In the genomic region with DNA sequence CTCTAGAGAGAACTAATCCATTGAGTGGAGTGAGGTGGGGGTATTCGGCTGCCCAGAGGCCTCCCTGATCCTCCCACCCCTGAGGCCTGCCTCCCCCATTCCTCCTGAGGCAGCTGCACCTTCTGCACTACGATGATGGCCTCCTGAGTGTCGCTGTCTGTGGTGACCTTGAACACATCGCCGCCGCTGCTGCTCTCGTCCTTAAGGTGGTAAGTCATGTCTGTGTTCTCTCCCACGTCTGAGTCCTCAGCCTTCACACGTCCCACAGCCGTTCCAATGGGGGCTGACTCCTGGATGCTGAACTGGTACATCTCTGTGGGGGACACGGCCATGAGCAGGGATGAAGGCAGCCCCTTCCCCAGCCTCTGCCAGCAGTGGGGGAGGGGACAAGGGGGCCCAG, we compare ENCODE assay signal across 32 cellular contexts.
"Had no signal": no experiment of that assay in that cellular context is flagged by ENCODE, and none has a peak within 500 bp of the region (broad histone marks: within the 10 kb centered on the region; RNA-seq: fewer than 3 reads in every experiment).

No MANE protein-coding gene starts in this region.

- H3K4me1 ChIP-seq: ascending aorta, breast epithelium, colonic mucosa had no signal

- H3K4me3 ChIP-seq: adrenal gland, ascending aorta, breast epithelium, cardiac muscle cell, colonic mucosa, esophagus squamous epithelium had no signal

- H3K27me3 ChIP-seq: adrenal gland, cardiac muscle cell had no signal

- H3K36me3 ChIP-seq: adrenal gland, ascending aorta, breast epithelium, cardiac muscle cell, colonic mucosa, esophagus squamous epithelium had no signal

- DNase-seq: activated CD4-positive, alpha-beta memory T cell treated with anti-CD3 and anti-CD28 coated beads for 36 hours; activated CD4-positive, alpha-beta T cell treated with anti-CD3 and anti-CD28 coated beads for 36 hours; activated CD4-positive, alpha-beta T cell treated with anti-CD3 and anti-CD28 coated beads, Interleukin-2, amount 10 ng/mL, durations not matched to agents 24 days and 14 days; activated CD4-positive, CD25-positive, alpha-beta regulatory T cell; activated CD4-positive, CD25-positive, alpha-beta regulatory T cell treated with anti-CD3 and anti-CD28 coated beads, Interleukin-2, amount 50 U/mL, for 72 hours; activated CD8-positive, alpha-beta memory T cell treated with anti-CD3 and anti-CD28 coated beads, Interleukin-2, amount 10 ng/mL, durations not matched to agents 7 days and 5 days; activated CD8-positive, alpha-beta memory T cell treated with anti-CD3 and anti-CD28 coated beads, Interleukin-2, amount 50 U/mL, for 4 hours; activated CD8-positive, alpha-beta T cell treated with anti-CD3 and anti-CD28 coated beads, Interleukin-2, amount 10 ng/mL, durations not matched to agents 7 days and 5 days; activated effector memory CD4-positive, alpha-beta T cell treated with anti-CD3 and anti-CD28 coated beads, Interleukin-2, amount 50 U/mL, for 16 hours; activated naive CD4-positive, alpha-beta T cell treated with anti-CD3 and anti-CD28 coated beads for 36 hours; activated naive CD8-positive, alpha-beta T cell treated with anti-CD3 and anti-CD28 coated beads for 36 hours; activated naive CD8-positive, alpha-beta T cell treated with anti-CD3 and anti-CD28 coated beads, Interleukin-2, amount 50 U/mL, for 24 hours; activated T-cell treated with anti-CD3 and anti-CD28 coated beads, Interleukin-2, amount 50 U/mL, for 1 hour; activated T-cell treated with anti-CD3 and anti-CD28 coated beads, Interleukin-2, amount 50 U/mL, for 48 hours; amygdala; central memory CD4-positive, alpha-beta T cell; cerebellar nuclear complex; colonic mucosa; effector CD8-positive, alpha-beta T cell; esophagus squamous epithelium; foreskin melanocyte; head of caudate nucleus; T-helper 1 cell; T-helper 17 cell; T1000 had no signal

- H3K27ac ChIP-seq: adrenal gland, ascending aorta, breast epithelium, cardiac muscle cell, colonic mucosa, epithelial cell of prostate, esophagus squamous epithelium had no signal

- ATAC-seq: activated CD4-positive, alpha-beta T cell treated with anti-CD3 and anti-CD28 coated beads for 36 hours; activated CD8-positive, alpha-beta memory T cell treated with anti-CD3 and anti-CD28 coated beads, Interleukin-2, amount 10 ng/mL, durations not matched to agents 7 days and 5 days; activated CD8-positive, alpha-beta T cell treated with anti-CD3 and anti-CD28 coated beads, Interleukin-2, amount 10 ng/mL, durations not matched to agents 7 days and 5 days; activated naive CD8-positive, alpha-beta T cell treated with anti-CD3 and anti-CD28 coated beads, Interleukin-2, amount 50 U/mL, for 24 hours; T-helper 17 cell had no signal

- FAIRE-seq: endometrium, endothelial cell of umbilical vein had no signal

- H3K9me3 ChIP-seq: adrenal gland, ascending aorta, breast epithelium, colonic mucosa, esophagus squamous epithelium had no signal
